In genomic region chr4:142595222-142595871, GRCh38 we compare ENCODE assay signal across 20 cellular contexts.
DNase-seq lines count a peak whose midpoint lies in the region; ATAC-seq and TF ChIP-seq lines count a peak whose summit lies in the region.
"Had no signal": no experiment of that assay in that cellular context is flagged by ENCODE, and none has a peak within 500 bp of the region (broad histone marks: within the 10 kb centered on the region; RNA-seq: fewer than 3 reads in every experiment).

No MANE protein-coding gene starts in this region.

- peak; percentile 7 to 74 for DNase-seq in T47D (ENCODE audit: low read depth in 1 of 2, low spot score in 1 of 2)
- DNase-seq in breast epithelium (ENCODE audit: low spot score in 2 of 2) = no peak
- peak; percentile 34 for DNase-seq in NCI-H69 (lab: John Stamatoyannopoulos, UW)
- DNase-seq in astrocyte of the hippocampus (ENCODE audit: low read depth, low spot score) = peak; percentile 38
- peak; percentile 50 for DNase-seq in prostate gland (ENCODE audit: low spot score)
- no peak for DNase-seq in tibial nerve (ENCODE audit: low spot score in 2 of 2)
- no peak for DNase-seq in natural killer cell
- DNase-seq in CD4-positive, alpha-beta T cell = no peak
- DNase-seq: AML-193, Caco-2, GF-D8, GOT3, NCI-H1694 treated with DMSO at 0.1 percent for 48 hours, NCI-H446, NCI-H526 treated with DMSO at 0.1 percent for 48 hours had no signal

- H3K36me3 Mint-ChIP-seq in natural killer cell = no peaks in the 10 kb centered on the region
- peaks cover 91% of the 10 kb centered on the region for H3K36me3 Mint-ChIP-seq in CD4-positive, alpha-beta T cell (ENCODE audit: low read depth)
- H3K36me3 Mint-ChIP-seq: CD14-positive monocyte had no signal

- H3K4me3 ChIP-seq in breast epithelium (no peak overlapping the region), prostate gland (no peak overlapping the region), tibial nerve (no peak overlapping the region)
- H3K4me3 ChIP-seq: GM12878, SJSA1 had no signal

- H3K4me3 Mint-ChIP-seq in natural killer cell = no peak overlapping the region
- no peak overlapping the region for H3K4me3 Mint-ChIP-seq in CD4-positive, alpha-beta T cell
- H3K4me3 Mint-ChIP-seq: CD14-positive monocyte; T-helper 1 cell treated with Interleukin-12 subunit alpha and Interleukin-12 subunit beta and Interleukin-4 antibody, amounts not matched to agents 30 μg/mL and 1 μg/mL, for 36 hours had no signal

- H3K9me3 Mint-ChIP-seq in natural killer cell = peaks cover 8 to 11% of the 10 kb centered on the region in 2 donors
- peaks cover 10% of the 10 kb centered on the region for H3K9me3 Mint-ChIP-seq in CD4-positive, alpha-beta T cell

- TF ChIP-seq POLR2A in breast epithelium (IDR thresholded peaks at IDR 0.05) (no peak), prostate gland (IDR thresholded peaks at IDR 0.05) (no peak), tibial nerve (IDR thresholded peaks at IDR 0.05) (no peak)

- H3K27ac Mint-ChIP-seq in natural killer cell = no peak overlapping the region
- H3K27ac Mint-ChIP-seq in CD4-positive, alpha-beta T cell = no peak overlapping the region
- H3K27ac Mint-ChIP-seq: CD14-positive monocyte; T-helper 1 cell treated with Interleukin-12 subunit alpha and Interleukin-12 subunit beta and Interleukin-4 antibody, amounts not matched to agents 30 μg/mL and 1 μg/mL, for 36 hours had no signal

- H3K9me3 ChIP-seq in breast epithelium = no peaks in the 10 kb centered on the region
- H3K9me3 ChIP-seq in prostate gland = no peaks in the 10 kb centered on the region
- no peaks in the 10 kb centered on the region for H3K9me3 ChIP-seq in tibial nerve
- H3K9me3 ChIP-seq in CD4-positive, alpha-beta T cell (ENCODE audit: control insufficient read depth, low read length) = peaks cover 13% of the 10 kb centered on the region
- H3K9me3 ChIP-seq: Caco-2, SJSA1 had no signal

- no peaks in the 10 kb centered on the region for H3K4me1 Mint-ChIP-seq in natural killer cell
- H3K4me1 Mint-ChIP-seq in CD4-positive, alpha-beta T cell (ENCODE audit: low read depth) = peaks cover 6% of the 10 kb centered on the region
- H3K4me1 Mint-ChIP-seq: CD14-positive monocyte had no signal

- H3K36me3 ChIP-seq in breast epithelium (no peaks in the 10 kb centered on the region), prostate gland (no peaks in the 10 kb centered on the region), tibial nerve (no peaks in the 10 kb centered on the region)
- H3K36me3 ChIP-seq: SJSA1 had no signal

- in situ Hi-C loops in T47D (cut with HindIII; ENCODE audit: low pct_unique_long_range_greater_than_20kb, low sequenced_read_pairs) = no loop called here

- CTCF ChIA-PET in CD4-positive, alpha-beta T cell (lab: Charles Lee) = no interaction called here

- intact Hi-C loops in breast epithelium (cut with DNase I; ENCODE audit: low total_unique reads) (no loop called here), prostate gland (cut with DNase I) (no loop called here), natural killer cell (cut with micrococcal nuclease) (no loop called here)
- intact Hi-C loops in CD4-positive, alpha-beta T cell (cut with DNase I, micrococcal nuclease) = no loop called here

- TF ChIP-seq CTCF in breast epithelium (IDR thresholded peaks at IDR 0.05) (no peak), prostate gland (IDR thresholded peaks at IDR 0.05) (no peak), tibial nerve (IDR thresholded peaks at IDR 0.05) (no peak), natural killer cell (IDR thresholded peaks at IDR 0.05) (no peak)
- no peak for TF ChIP-seq CTCF in CD4-positive, alpha-beta T cell (IDR thresholded peaks at IDR 0.05)

- no peaks in the 10 kb centered on the region for H3K27me3 ChIP-seq in breast epithelium
- H3K27me3 ChIP-seq in prostate gland (replicated peaks; ENCODE audit: insufficient read depth) = no peaks in the 10 kb centered on the region
- no peaks in the 10 kb centered on the region for H3K27me3 ChIP-seq in tibial nerve
- H3K27me3 ChIP-seq in CD4-positive, alpha-beta T cell (ENCODE audit: control insufficient read depth, insufficient read depth, low read length) = no peaks in the 10 kb centered on the region
- H3K27me3 ChIP-seq: SJSA1 had no signal

- no peak for TF ChIP-seq EP300 in tibial nerve (IDR thresholded peaks at IDR 0.05)

- no peak for ATAC-seq in natural killer cell
- no peak for ATAC-seq in CD4-positive, alpha-beta T cell (ENCODE audit: poor library complexity)
- ATAC-seq: GM12878, Panc1 had no signal

- no peaks in the 10 kb centered on the region for H3K4me1 ChIP-seq in breast epithelium
- H3K4me1 ChIP-seq in prostate gland (replicated peaks) = peaks cover 8% of the 10 kb centered on the region
- H3K4me1 ChIP-seq in tibial nerve = no peaks in the 10 kb centered on the region
- H3K4me1 ChIP-seq: Caco-2, SJSA1 had no signal

- POLR2A ChIA-PET in CD4-positive, alpha-beta T cell (lab: Charles Lee) = interaction anchor here (0.7 to 1.0 kb wide), 2 partner anchors 98 to 108 kb away, joined by 3 to 4 read pairs; no protein-coding TSS in a partner anchor

- no peaks in the 10 kb centered on the region for H3K27me3 Mint-ChIP-seq in natural killer cell (ENCODE audit: low read depth in 2 of 2)
- no peaks in the 10 kb centered on the region for H3K27me3 Mint-ChIP-seq in CD4-positive, alpha-beta T cell

- H3K27ac ChIP-seq in breast epithelium (no peak overlapping the region), prostate gland (peak overlapping the region; percentile 59 to 87), tibial nerve (no peak overlapping the region)
- H3K27ac ChIP-seq in CD4-positive, alpha-beta T cell (ENCODE audit: low read depth, low read length) = no peak overlapping the region
- H3K27ac ChIP-seq: SJSA1 had no signal

Comparison
In these comparisons a context has a peak if more than half of its experiments do, and no peak if none do; other contexts are left out.
1. DNase-seq: peak in T47D (2 of 2), NCI-H69 (single experiment), astrocyte of the hippocampus (single experiment) and prostate gland (single experiment); none in breast epithelium (0 of 2), tibial nerve (0 of 2), natural killer cell (single experiment) and CD4-positive, alpha-beta T cell (0 of 10).
2. H3K27ac ChIP-seq: peak in prostate gland (2 of 2); none in breast epithelium (0 of 2), tibial nerve (0 of 4) and CD4-positive, alpha-beta T cell (single experiment).